In the genomic region with DNA sequence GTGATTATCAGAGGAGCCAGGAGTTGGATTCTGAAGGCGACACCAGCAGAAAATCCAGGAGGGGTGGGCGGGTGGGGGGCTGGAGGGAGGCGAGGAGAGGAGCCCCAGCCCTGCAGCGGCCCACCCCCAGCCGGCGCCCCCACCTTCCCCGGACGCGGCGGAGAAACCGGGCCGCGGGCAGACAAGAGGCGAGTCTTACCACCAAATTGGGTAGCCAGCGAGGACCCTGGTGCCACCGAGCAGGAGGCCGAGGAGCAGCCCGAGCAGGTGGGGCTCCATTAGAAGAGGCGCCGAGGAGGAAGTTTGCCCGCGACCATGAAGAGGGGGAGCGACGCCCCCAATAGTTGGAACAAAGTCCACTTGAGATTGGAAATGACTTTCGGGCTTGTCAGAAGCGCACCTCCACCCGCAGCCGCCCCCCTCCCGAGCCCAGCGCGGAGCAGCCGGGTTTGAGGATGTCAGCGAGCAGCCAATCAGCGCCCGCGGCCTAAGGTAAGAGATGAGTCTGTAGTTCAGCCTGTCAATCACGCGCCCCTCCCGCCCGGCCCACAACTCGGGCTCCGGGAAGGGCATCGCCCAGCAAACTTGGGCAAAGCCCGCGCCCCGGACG, we compare ENCODE assay signal across 8 cellular contexts. TPM values are rescaled to one million over a fixed set of nuclear protein-coding genes. Genes with fewer than 3 reads are reported as not detected.
A peak's percentile ranks its signal among the peaks of the same experiment; 100 is the strongest.
DNase-seq lines count a peak whose midpoint lies in the region; TF ChIP-seq lines count a peak whose summit lies in the region.

Gene WNT3, minus strand, starts transcription at position 374 of the 610 bp plus-strand sequence. Its CDS starts 95 bp downstream, at position 279.

- H3K79me2 ChIP-seq in neural progenitor cell (ENCODE audit: low read depth), result no peaks in the 10 kb centered on the region

- H3K4me2 ChIP-seq in neural progenitor cell, result peak within 1 kb of the TSS; percentile 86

- peaks cover 11% of the 10 kb centered on the region for H3K36me3 Mint-ChIP-seq in neural progenitor cell
- H3K36me3 Mint-ChIP-seq in type B pancreatic cell, result no peaks in the 10 kb centered on the region

- H3K9me3 ChIP-seq in neural progenitor cell (ENCODE audit: low read depth), result no peaks in the 10 kb centered on the region
- H3K9me3 ChIP-seq in HAP-1, result no peaks in the 10 kb centered on the region

- no peak within 1 kb of the TSS for H2AFZ ChIP-seq in neural progenitor cell (replicated peaks)

- H4K20me1 ChIP-seq in neural progenitor cell (ENCODE audit: low read depth), result peaks cover 58% of the 10 kb centered on the region

- DNase-seq in NCI-H2029 (lab: John Stamatoyannopoulos, UW) (peak; percentile 6), NCI-H2029 treated with DMSO at 0.1 percent for 48 hours (lab: John Stamatoyannopoulos, UW) (no peak), ecto neural progenitor cell (ENCODE audit: low spot score) (peak; percentile 89), neural progenitor cell (ENCODE audit: low spot score) (peak; percentile 82), type B pancreatic cell (ENCODE audit: extremely low spot score, unreplicated experiment) (no peak), NCI-H1048 (lab: John Stamatoyannopoulos, UW) (no peak), HAP-1 (ENCODE audit: low spot score in 2 of 2) (no peak)
- DNase-seq in activated CD4-positive, CD25-positive, alpha-beta regulatory T cell treated with anti-CD3 and anti-CD28 coated beads, Interleukin-2, amount 50 U/mL, for 72 hours, result peak; percentile 50

- peaks cover 19% of the 10 kb centered on the region for H3F3A ChIP-seq in neural progenitor cell (ENCODE audit: low read depth)

- H3K27ac ChIP-seq in neural progenitor cell, result no peak within 1 kb of the TSS

- TF ChIP-seq CTCF in neural progenitor cell (IDR thresholded peaks at IDR 0.05), result no peak
- no peak for TF ChIP-seq CTCF in type B pancreatic cell (conservative IDR thresholded peaks at IDR 0.05)

- H3K9me3 Mint-ChIP-seq in neural progenitor cell (no peaks in the 10 kb centered on the region), type B pancreatic cell (no peaks in the 10 kb centered on the region)

- H3K36me3 ChIP-seq in neural progenitor cell (no peaks in the 10 kb centered on the region), HAP-1 (replicated peaks) (no peaks in the 10 kb centered on the region)

- H3K4me3 Mint-ChIP-seq in neural progenitor cell (peak within 1 kb of the TSS; percentile 94), type B pancreatic cell (peak within 1 kb of the TSS; percentile 93)

- H3K4me1 ChIP-seq in neural progenitor cell (peaks cover 33% of the 10 kb centered on the region), HAP-1 (no peaks in the 10 kb centered on the region)

- H3K4me3 ChIP-seq in neural progenitor cell (peak within 1 kb of the TSS; percentile 49), HAP-1 (no peak within 1 kb of the TSS)

- peaks cover 44% of the 10 kb centered on the region for H3K27me3 Mint-ChIP-seq in neural progenitor cell (ENCODE audit: insufficient read depth, low read depth)
- H3K27me3 Mint-ChIP-seq in type B pancreatic cell, result peaks cover 59% of the 10 kb centered on the region

- H3K27ac Mint-ChIP-seq in neural progenitor cell, result peak within 1 kb of the TSS; percentile 98
- H3K27ac Mint-ChIP-seq in type B pancreatic cell, result peak within 1 kb of the TSS; percentile 87

- H3K9ac ChIP-seq in neural progenitor cell, result no peak within 1 kb of the TSS

- in situ Hi-C loops in HAP-1 (cut with MboI; ENCODE audit: low sequenced_read_pairs), result loop anchor here (25.0 kb wide), 1 partner anchor 831 kb away; the partner anchor contains the start of gene STH

- H3K4me1 Mint-ChIP-seq in neural progenitor cell (peaks cover 60% of the 10 kb centered on the region), type B pancreatic cell (ENCODE audit: unreplicated experiment) (peaks cover 32% of the 10 kb centered on the region)

- H3K27me3 ChIP-seq in neural progenitor cell (peaks cover 100% of the 10 kb centered on the region), HAP-1 (ENCODE audit: low read depth) (peaks cover 9% of the 10 kb centered on the region)

RNA-seq across cellular contexts. Expression of gene WNT3, which starts in this region (rescaled TPM):
- total RNA-seq in neural progenitor cell (ENCODE audit: low replicate concordance), result 1.1 and 1.7 TPM in 2 replicates
- 14.1 and 47.7 TPM in 2 replicates for total RNA-seq in type B pancreatic cell (ENCODE audit: low replicate concordance)

Comparison
In these comparisons a context has a peak if more than half of its experiments do, and no peak if none do; other contexts are left out.
1. DNase-seq: peak in NCI-H2029 (single experiment), activated CD4-positive, CD25-positive, alpha-beta regulatory T cell treated with anti-CD3 and anti-CD28 coated beads, Interleukin-2, amount 50 U/mL, for 72 hours (single experiment), ecto neural progenitor cell (single experiment) and neural progenitor cell (single experiment); none in NCI-H2029 treated with DMSO at 0.1 percent for 48 hours (single experiment), type B pancreatic cell (single experiment), NCI-H1048 (single experiment) and HAP-1 (0 of 2).